Comparison of ENCODE assay signal across 11 cellular contexts in genomic region chr15:91940466-91941381, GRCh38.
DNase-seq lines count a peak whose midpoint lies in the region; ATAC-seq, FAIRE-seq and TF ChIP-seq lines count a peak whose summit lies in the region.
"Had no signal": no experiment of that assay in that cellular context is flagged by ENCODE, and none has a peak within 500 bp of the region (broad histone marks: within the 10 kb centered on the region; RNA-seq: fewer than 3 reads in every experiment).

No MANE protein-coding gene starts in this region.

- TF ChIP-seq CTCF in Panc1 (IDR thresholded peaks at IDR 0.05) = no peak
- peak in 1 of 3 experiments; percentile 3 for TF ChIP-seq CTCF in keratinocyte (optimal IDR thresholded peaks at IDR 0.05 in 1 of 3, IDR thresholded peaks at IDR 0.05 in 1 of 3, conservative IDR thresholded peaks at IDR 0.05 in 1 of 3; ENCODE audit: extremely low read depth in 1 of 3, insufficient read depth in 2 of 3, low read length in 3 of 3)

- no peaks in the 10 kb centered on the region for H3K9me1 ChIP-seq in keratinocyte (ENCODE audit: control insufficient read depth, extremely low read depth, insufficient read depth, low read length)

- H3K36me3 ChIP-seq in Panc1 (ENCODE audit: control insufficient read depth, insufficient read depth, low read length) = no peaks in the 10 kb centered on the region
- H3K36me3 ChIP-seq in keratinocyte (ENCODE audit: control insufficient read depth in 2 of 2, extremely low read depth in 1 of 2, insufficient read depth in 2 of 2, low read length in 2 of 2) = no peaks in the 10 kb centered on the region

- DNase-seq in activated naive CD4-positive, alpha-beta T cell treated with Interleukin-2 at 50 U/mL for 16 hours = peak; percentile 15
- DNase-seq in activated naive CD4-positive, alpha-beta T cell treated with anti-CD3 and anti-CD28 coated beads, Interleukin-2, amount 50 U/mL, for 16 hours = no peak
- DNase-seq in Panc1 (ENCODE audit: low read depth, low spot score) (no peak), keratinocyte (ENCODE audit: low read depth, low spot score) (no peak), substantia nigra (lab: John Stamatoyannopoulos, UW) (no peak), ureter (ENCODE audit: low spot score) (no peak)
- DNase-seq: NCI-H1048, nucleus accumbens, SHP77 had no signal

- POLR2A ChIA-PET in Panc1 (lab: Charles Lee) = interaction anchor here (0.7 kb wide), 1 partner anchor 53 kb away, joined by 3 read pairs; no protein-coding TSS in a partner anchor

- H3K9ac ChIP-seq in keratinocyte (ENCODE audit: control insufficient read depth, extremely low read depth, insufficient read depth, low read length) = peak overlapping the region; percentile 51

- ATAC-seq in Panc1 (0 out of 2 replicates have a peak, but pooled peaks have one; percentile 11), GM21576 (IDR thresholded peaks at IDR 0.05; ENCODE audit: unreplicated experiment) (no peak), GM19452 (IDR thresholded peaks at IDR 0.05; ENCODE audit: unreplicated experiment) (no peak)

- no peaks in the 10 kb centered on the region for H3K27me3 ChIP-seq in Panc1 (ENCODE audit: control insufficient read depth, insufficient read depth, low read length)
- H3K27me3 ChIP-seq in keratinocyte (ENCODE audit: control insufficient read depth, extremely low read depth, insufficient read depth, low read length) = no peaks in the 10 kb centered on the region

- H3K4me3 ChIP-seq in Panc1 (ENCODE audit: low read depth in 2 of 2, low read length in 2 of 2) = no peak overlapping the region
- H3K4me3 ChIP-seq in keratinocyte (ENCODE audit: control insufficient read depth in 2 of 3, extremely low read depth in 1 of 3, insufficient read depth in 2 of 3, low read depth in 1 of 3, low read length in 3 of 3) = no peak overlapping the region

- intact Hi-C loops in Panc1 (cut with micrococcal nuclease; ENCODE audit: unreplicated experiment) = loop anchor here (10.0 kb wide), 1 partner anchor 134 kb away; no protein-coding TSS in a partner anchor

- no peak overlapping the region; the same call in 1 of the 2 replicates for H3K27ac ChIP-seq in Panc1 (ENCODE audit: low read length)
- H3K27ac ChIP-seq in keratinocyte (ENCODE audit: control insufficient read depth, insufficient read depth, low read length) = peak overlapping the region; percentile 97
- H3K27ac ChIP-seq in substantia nigra (ENCODE audit: low read depth, low read length, poor library complexity, severe bottlenecking) = peak overlapping the region; percentile 13

- peaks cover 45% of the 10 kb centered on the region for H3K79me2 ChIP-seq in keratinocyte (ENCODE audit: control insufficient read depth, insufficient read depth, low read length)

- H3K9me3 ChIP-seq in Panc1 (ENCODE audit: control insufficient read depth, insufficient read depth, low read depth, low read length) = no peaks in the 10 kb centered on the region
- H3K9me3 ChIP-seq in keratinocyte (ENCODE audit: control insufficient read depth, low read depth, low read length) = no peaks in the 10 kb centered on the region

- in situ Hi-C loops in Panc1 (cut with HindIII; ENCODE audit: low pct_unique_long_range_greater_than_20kb, low sequenced_read_pairs) = no loop called here

- peak; percentile 13 for FAIRE-seq in keratinocyte (lab: Jason Lieb, UNC)

- H2AFZ ChIP-seq in keratinocyte (ENCODE audit: control insufficient read depth, low read length) = no peak overlapping the region

- H3K4me1 ChIP-seq in Panc1 (ENCODE audit: control insufficient read depth, insufficient read depth, low read length) (peaks cover 17% of the 10 kb centered on the region), keratinocyte (ENCODE audit: control insufficient read depth, extremely low read depth, insufficient read depth, low read length) (peaks cover 37% of the 10 kb centered on the region)

- CTCF ChIA-PET in Panc1 (lab: Charles Lee) = interaction anchor here (0.6 to 1.1 kb wide), 4 partner anchors 15 to 287 kb away, joined by 3 to 10 read pairs (median 4); no protein-coding TSS in a partner anchor

- no peaks in the 10 kb centered on the region for H4K20me1 ChIP-seq in keratinocyte (ENCODE audit: control insufficient read depth, extremely low read depth, insufficient read depth, low read length)

- BruUV-seq in Panc1 (replicated peaks; lab: Mats Ljungman, UMichigan) = no TSS peak

- H3K4me2 ChIP-seq in keratinocyte (ENCODE audit: control insufficient read depth, extremely low read depth, insufficient read depth, low read depth, low read length) = peak overlapping the region; percentile 17

- dilution Hi-C loops in keratinocyte (cut with MboI; ENCODE audit: extremely low pct_ligation_motif_present, low sequenced_read_pairs) = no loop called here
